In the genomic region with DNA sequence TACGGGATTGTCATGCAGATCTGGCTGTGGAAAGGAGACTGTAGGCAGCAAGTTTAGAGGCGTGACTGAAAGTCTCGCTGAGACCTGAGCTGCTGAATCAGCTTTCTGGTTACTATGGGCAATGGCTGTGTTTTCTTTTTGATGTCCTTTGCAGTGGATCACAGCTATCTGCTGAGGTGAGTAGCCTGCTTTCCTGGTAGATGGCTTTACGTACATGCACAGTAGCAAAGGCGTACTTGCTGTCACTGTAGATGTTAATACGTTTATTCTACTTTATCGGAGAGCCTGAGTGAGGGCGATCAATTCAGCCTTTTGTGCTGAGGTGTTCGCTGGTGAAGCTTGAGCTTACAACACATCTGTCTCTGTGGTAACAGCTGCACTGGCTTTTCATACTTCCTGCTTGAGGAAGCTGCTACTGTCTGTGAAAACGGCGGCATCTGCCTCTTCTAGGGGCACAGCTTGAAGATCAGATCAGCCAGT, we compare ENCODE assay signal across 8 cellular contexts.
DNase-seq lines count a peak whose midpoint lies in the region; ATAC-seq, FAIRE-seq and TF ChIP-seq lines count a peak whose summit lies in the region.
"Not testable (repeated sequence)": the region's sequence is repeated elsewhere in the genome, so short reads cannot be mapped to it uniquely, and the experiment has no call there.

No MANE protein-coding gene starts in this region.

- not testable (repeated sequence) for H3K23ac ChIP-seq in H1 (ENCODE audit: insufficient read length)

- not testable (repeated sequence) for H3K27me3 Mint-ChIP-seq in activated CD4-positive, alpha-beta T cell treated with anti-CD3 and anti-CD28 coated beads, Interleukin-2, amount 10 ng/mL, durations not matched to agents 7 days and 5 days; activated T-helper 2 cell treated with anti-CD3 and anti-CD28 coated beads, Interferon-gamma antibody, Interleukin-2, Interleukin-4, amounts not matched to agents 10 μg/mL and 5 μg/mL and 100 μg/mL, durations not matched to agents 14 hours and 24 hours and 36 hours (ENCODE audit: low read depth)
- H3K27me3 Mint-ChIP-seq in naive thymus-derived CD4-positive, alpha-beta T cell, result peaks cover 0 to 14% (median 0%) of the 10 kb centered on the region in 5 donors

- peak overlapping the region; percentile 81 for H3K27ac Mint-ChIP-seq in activated CD4-positive, alpha-beta T cell treated with anti-CD3 and anti-CD28 coated beads, Interleukin-2, amount 10 ng/mL, durations not matched to agents 7 days and 5 days
- H3K27ac Mint-ChIP-seq in activated T-helper 2 cell treated with anti-CD3 and anti-CD28 coated beads, Interferon-gamma antibody, Interleukin-2, Interleukin-4, amounts not matched to agents 10 μg/mL and 5 μg/mL and 100 μg/mL, durations not matched to agents 14 hours and 24 hours and 36 hours, result peak overlapping the region; percentile 47
- peak overlapping the region; percentile 44 to 91 (median 81) for H3K27ac Mint-ChIP-seq in naive thymus-derived CD4-positive, alpha-beta T cell

- H3K23me2 ChIP-seq in H1 (ENCODE audit: low read depth, low read length), result not testable (repeated sequence)

- TF ChIP-seq RAD21 in H1 (IDR thresholded peaks at IDR 0.05 in 1 of 2, conservative IDR thresholded peaks at IDR 0.05 in 1 of 2; ENCODE audit: low read depth in 2 of 2, low read length in 2 of 2), result not testable (repeated sequence)

- not testable (repeated sequence) for H3K4ac ChIP-seq in H1 (replicated peaks; ENCODE audit: insufficient read length, low read depth, low read length)

- H3K36me3 Mint-ChIP-seq in activated CD4-positive, alpha-beta T cell treated with anti-CD3 and anti-CD28 coated beads, Interleukin-2, amount 10 ng/mL, durations not matched to agents 7 days and 5 days (ENCODE audit: low read depth); activated T-helper 2 cell treated with anti-CD3 and anti-CD28 coated beads, Interferon-gamma antibody, Interleukin-2, Interleukin-4, amounts not matched to agents 10 μg/mL and 5 μg/mL and 100 μg/mL, durations not matched to agents 14 hours and 24 hours and 36 hours (ENCODE audit: low read depth); naive thymus-derived CD4-positive, alpha-beta T cell: not testable (repeated sequence)

- H2AFZ ChIP-seq in H1 (ENCODE audit: low read length), result not testable (repeated sequence)

- not testable (repeated sequence) for H3K9me3 ChIP-seq in HUES6 (ENCODE audit: control insufficient read depth, insufficient read depth, low read depth, low read length); Peyer's patch; H1 (ENCODE audit: insufficient read depth in 2 of 2, low read depth in 1 of 2, low read length in 1 of 2); naive thymus-derived CD4-positive, alpha-beta T cell (ENCODE audit: control insufficient read depth in 2 of 3, low read length in 3 of 3)

- H3K9ac ChIP-seq in HUES6 (ENCODE audit: low read length), result peak overlapping the region; percentile 67
- H3K9ac ChIP-seq in H1 (replicated peaks in 1 of 4; ENCODE audit: extremely low read depth in 1 of 4, low read depth in 3 of 4, low read length in 3 of 4), result not testable (repeated sequence)

- H4K8ac ChIP-seq in H1 (ENCODE audit: extremely low read depth, insufficient read depth, low read length), result not testable (repeated sequence)

- POLR2A ChIA-PET in activated CD4-positive, alpha-beta T cell treated with anti-CD3 and anti-CD28 coated beads, Interleukin-2, amount 10 ng/mL, durations not matched to agents 7 days and 5 days (lab: Charles Lee); H1 (lab: Charles Lee; ENCODE audit: partially characterized antibody); naive thymus-derived CD4-positive, alpha-beta T cell (lab: Charles Lee): not testable (repeated sequence)

- not testable (repeated sequence) for H4K91ac ChIP-seq in H1 (replicated peaks; ENCODE audit: insufficient read length, low read length)

- not testable (repeated sequence) for H3K27me3 ChIP-seq in HUES6 (ENCODE audit: control insufficient read depth, insufficient read depth, low read length); Peyer's patch; H1 (replicated peaks in 1 of 4; ENCODE audit: control insufficient read depth in 3 of 4, extremely low read depth in 1 of 4, insufficient read depth in 3 of 4, low read length in 3 of 4); naive thymus-derived CD4-positive, alpha-beta T cell (ENCODE audit: control insufficient read depth in 2 of 2, insufficient read depth in 2 of 2, low read length in 2 of 2)

- TF ChIP-seq CTCF in AG10803 (conservative IDR thresholded peaks at IDR 0.05; ENCODE audit: low read length); Peyer's patch (IDR thresholded peaks at IDR 0.05); H1 (IDR thresholded peaks at IDR 0.05; ENCODE audit: control extremely low read depth in 1 of 3, insufficient read depth in 1 of 3, low read depth in 1 of 3, low read length in 3 of 3): not testable (repeated sequence)

- TF ChIP-seq POLR2A in Peyer's patch (IDR thresholded peaks at IDR 0.05); H1 (IDR thresholded peaks at IDR 0.05; ENCODE audit: control extremely low read depth in 1 of 2, low read depth in 2 of 2, low read length in 2 of 2): not testable (repeated sequence)

- peak overlapping the region in 1 of 2 experiments; percentile 35; a peak in 1 of 4 replicates for H3K4me2 ChIP-seq in H1 (ENCODE audit: insufficient read depth in 1 of 2, low read depth in 2 of 2, low read length in 2 of 2)

- peaks cover 25% of the 10 kb centered on the region for H3K4me1 Mint-ChIP-seq in activated CD4-positive, alpha-beta T cell treated with anti-CD3 and anti-CD28 coated beads, Interleukin-2, amount 10 ng/mL, durations not matched to agents 7 days and 5 days
- H3K4me1 Mint-ChIP-seq in activated T-helper 2 cell treated with anti-CD3 and anti-CD28 coated beads, Interferon-gamma antibody, Interleukin-2, Interleukin-4, amounts not matched to agents 10 μg/mL and 5 μg/mL and 100 μg/mL, durations not matched to agents 14 hours and 24 hours and 36 hours (ENCODE audit: low read depth), result peaks cover 21% of the 10 kb centered on the region
- H3K4me1 Mint-ChIP-seq in naive thymus-derived CD4-positive, alpha-beta T cell, result peaks cover 13 to 22% (median 16%) of the 10 kb centered on the region in 7 donors

- not testable (repeated sequence) for H3K18ac ChIP-seq in H1 (ENCODE audit: extremely low read depth, low read length)

- H2AK5ac ChIP-seq in H1 (ENCODE audit: low read depth, low read length), result 0 out of 2 replicates have a peak overlapping the region, but pooled peaks have one; percentile 53

- not testable (repeated sequence) for H4K20me1 ChIP-seq in H1 (replicated peaks in 1 of 2; ENCODE audit: control insufficient read depth in 1 of 2, insufficient read depth in 2 of 2, low read length in 2 of 2)

- TF ChIP-seq EP300 in H1 (IDR thresholded peaks at IDR 0.05; ENCODE audit: borderline replicate concordance in 1 of 2, low read depth in 2 of 2, low read length in 2 of 2), result not testable (repeated sequence)

- WGBS in H1 (ENCODE audit: extremely low coverage in 1 of 2, insufficient coverage in 1 of 2, insufficient read length in 1 of 2, insufficient replicate concordance in 2 of 2, low coverage in 1 of 2, low lambda C conversion rate in 2 of 2, missing lambda C conversion rate in 1 of 2), 2 experiments, result 68% methylated on average over 11 of the region's 11 CpGs; no CpG with 5 or more reads in 1 of the 2 experiments

- H3K4me3 ChIP-seq in AG10803 (ENCODE audit: low read length); Peyer's patch; H1 (ENCODE audit: extremely low read depth in 1 of 4, insufficient read depth in 2 of 4, low read depth in 3 of 4, low read length in 4 of 4): not testable (repeated sequence)
- H3K4me3 ChIP-seq in HUES6 (ENCODE audit: low read depth, low read length), result peak overlapping the region; percentile 27; the same call in 1 of the 2 replicates
- H3K4me3 ChIP-seq in naive thymus-derived CD4-positive, alpha-beta T cell (ENCODE audit: low read length), result peak overlapping the region; percentile 46

- not testable (repeated sequence) for H3K56ac ChIP-seq in H1 (replicated peaks; ENCODE audit: insufficient read length, low read depth, low read length)

- FAIRE-seq in H1 (lab: Jason Lieb, UNC), result not testable (repeated sequence)

- CTCF ChIA-PET in activated CD4-positive, alpha-beta T cell treated with anti-CD3 and anti-CD28 coated beads, Interleukin-2, amount 10 ng/mL, durations not matched to agents 7 days and 5 days (lab: Charles Lee); H1 (lab: Charles Lee; ENCODE audit: partially characterized antibody); naive thymus-derived CD4-positive, alpha-beta T cell (lab: Charles Lee): not testable (repeated sequence)

- DNase-seq in AG10803 (ENCODE audit: low read depth) (peak; percentile 0), Peyer's patch (peak in 2 of 3 donors; percentile 26 to 57)
- DNase-seq in activated CD4-positive, alpha-beta T cell treated with anti-CD3 and anti-CD28 coated beads, Interleukin-2, amount 10 ng/mL, durations not matched to agents 7 days and 5 days, result peak; percentile 62
- DNase-seq in activated T-helper 2 cell treated with anti-CD3 and anti-CD28 coated beads, Interferon-gamma antibody, Interleukin-2, Interleukin-4, amounts not matched to agents 10 μg/mL and 5 μg/mL and 100 μg/mL, durations not matched to agents 14 hours and 24 hours and 36 hours (ENCODE audit: low spot score), result peak; percentile 39
- not testable (repeated sequence) for DNase-seq in H1 (ENCODE audit: low read depth in 1 of 2, low spot score in 2 of 2)
- DNase-seq in naive thymus-derived CD4-positive, alpha-beta T cell, result peak; percentile 9 to 67 (median 34)
- DNase-seq in stimulated activated CD4-positive, alpha-beta T cell treated with anti-CD3 and anti-CD28 coated beads, Interleukin-4, amount 100 ng/mL, for 4 hours, result peak; percentile 0 to 8

- H2BK120ac ChIP-seq in H1 (replicated peaks; ENCODE audit: low read depth, low read length), result not testable (repeated sequence)

- not testable (repeated sequence) for H2BK20ac ChIP-seq in H1 (ENCODE audit: low read length)

- not testable (repeated sequence) for H3K9me3 Mint-ChIP-seq in activated CD4-positive, alpha-beta T cell treated with anti-CD3 and anti-CD28 coated beads, Interleukin-2, amount 10 ng/mL, durations not matched to agents 7 days and 5 days; activated T-helper 2 cell treated with anti-CD3 and anti-CD28 coated beads, Interferon-gamma antibody, Interleukin-2, Interleukin-4, amounts not matched to agents 10 μg/mL and 5 μg/mL and 100 μg/mL, durations not matched to agents 14 hours and 24 hours and 36 hours; naive thymus-derived CD4-positive, alpha-beta T cell

- not testable (repeated sequence) for H2BK5ac ChIP-seq in H1 (ENCODE audit: low read depth, low read length)

- H2BK15ac ChIP-seq in H1 (ENCODE audit: low read length), result not testable (repeated sequence)

- intact Hi-C loops in activated T-helper 2 cell treated with anti-CD3 and anti-CD28 coated beads, Interferon-gamma antibody, Interleukin-2, Interleukin-4, amounts not matched to agents 10 μg/mL and 5 μg/mL and 100 μg/mL, durations not matched to agents 14 hours and 24 hours and 36 hours (cut with micrococcal nuclease); naive thymus-derived CD4-positive, alpha-beta T cell (cut with micrococcal nuclease): not testable (repeated sequence)

- not testable (repeated sequence) for H4K5ac ChIP-seq in H1 (ENCODE audit: insufficient read length, low read depth, low read length)

- H3K36me3 ChIP-seq in HUES6 (ENCODE audit: control insufficient read depth, insufficient read depth, low read length); Peyer's patch; H1 (ENCODE audit: control insufficient read depth in 2 of 4, insufficient read depth in 4 of 4, low read length in 3 of 4); naive thymus-derived CD4-positive, alpha-beta T cell (ENCODE audit: control insufficient read depth in 2 of 3, insufficient read depth in 3 of 3, low read length in 3 of 3): not testable (repeated sequence)

- not testable (repeated sequence) for H3K14ac ChIP-seq in H1 (ENCODE audit: insufficient read length)

- H2BK12ac ChIP-seq in H1 (ENCODE audit: low read depth, low read length), result not testable (repeated sequence)

- not testable (repeated sequence) for H3K79me1 ChIP-seq in H1 (ENCODE audit: low read depth, low read length)

- ATAC-seq in naive thymus-derived CD4-positive, alpha-beta T cell, result not testable (repeated sequence)

- not testable (repeated sequence) for H3K27ac ChIP-seq in HUES6 (ENCODE audit: low read depth, low read length); Peyer's patch; H1 (ENCODE audit: low read depth, low read length)
- peak overlapping the region; percentile 35 for H3K27ac ChIP-seq in naive thymus-derived CD4-positive, alpha-beta T cell (ENCODE audit: low read depth, low read length)

- H3K79me2 ChIP-seq in H1 (ENCODE audit: control insufficient read depth in 1 of 2, insufficient read depth in 2 of 2, low read length in 2 of 2), result not testable (repeated sequence)

- peak overlapping the region; percentile 40 for H3K4me3 Mint-ChIP-seq in activated CD4-positive, alpha-beta T cell treated with anti-CD3 and anti-CD28 coated beads, Interleukin-2, amount 10 ng/mL, durations not matched to agents 7 days and 5 days
- peak overlapping the region; percentile 56 for H3K4me3 Mint-ChIP-seq in activated T-helper 2 cell treated with anti-CD3 and anti-CD28 coated beads, Interferon-gamma antibody, Interleukin-2, Interleukin-4, amounts not matched to agents 10 μg/mL and 5 μg/mL and 100 μg/mL, durations not matched to agents 14 hours and 24 hours and 36 hours (ENCODE audit: low read depth)
- peak overlapping the region; percentile 60 to 86 (median 78) for H3K4me3 Mint-ChIP-seq in naive thymus-derived CD4-positive, alpha-beta T cell

- H3K4me1 ChIP-seq in HUES6 (ENCODE audit: control insufficient read depth, insufficient read depth, low read length), result peaks cover 30% of the 10 kb centered on the region
- H3K4me1 ChIP-seq in Peyer's patch; H1 (replicated peaks in 1 of 4; ENCODE audit: control insufficient read depth in 3 of 4, insufficient read depth in 4 of 4, low read length in 3 of 4); naive thymus-derived CD4-positive, alpha-beta T cell (ENCODE audit: control insufficient read depth in 2 of 2, insufficient read depth in 2 of 2, low read length in 2 of 2): not testable (repeated sequence)
